ENCODE assay signal across 23 cellular contexts in the genomic region with DNA sequence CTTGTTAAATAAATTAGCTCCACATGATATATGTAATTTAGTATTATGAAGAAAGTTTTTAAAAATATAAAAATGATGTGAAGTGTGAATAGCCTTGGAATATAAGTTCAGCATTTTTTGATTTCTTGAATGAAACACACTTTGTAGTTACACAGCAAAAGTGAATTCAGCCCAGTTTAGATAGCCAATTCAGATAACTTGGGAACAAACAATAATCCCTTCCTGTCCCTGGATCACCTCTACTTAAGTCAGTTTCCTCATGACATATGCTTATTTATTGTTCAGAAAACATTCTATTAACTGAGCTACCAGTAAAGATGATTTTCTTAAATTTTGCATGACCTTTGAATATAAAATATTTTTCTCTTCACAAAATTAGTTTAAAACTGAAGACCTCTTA.
A peak's percentile ranks its signal among the peaks of the same experiment; 100 is the strongest.
DNase-seq lines count a peak whose midpoint lies in the region; FAIRE-seq and TF ChIP-seq lines count a peak whose summit lies in the region.
"Had no signal": no experiment of that assay in that cellular context is flagged by ENCODE, and none has a peak within 500 bp of the region (broad histone marks: within the 10 kb centered on the region; RNA-seq: fewer than 3 reads in every experiment).

No MANE protein-coding gene starts in this region.

- DNase-seq in T47D (ENCODE audit: low read depth in 1 of 2, low spot score in 1 of 2) = peak; percentile 35 to 84
- DNase-seq in MCF 10A (ENCODE audit: unreplicated experiment) = no peak
- DNase-seq in NCI-H2227 (lab: John Stamatoyannopoulos, UW; ENCODE audit: unreplicated experiment) = no peak
- DNase-seq in activated CD4-positive, alpha-beta memory T cell treated with anti-CD3 and anti-CD28 coated beads for 36 hours = no peak
- DNase-seq in NCI-H2029 (lab: John Stamatoyannopoulos, UW) = no peak
- DNase-seq: CD4-positive, alpha-beta T cell; CD8-positive, alpha-beta memory T cell; DMS 273 treated with DMSO at 0.1 percent for 48 hours; DMS79; EL; GDM1; GOT3; HFFc6 had no signal

- no peaks in the 10 kb centered on the region for H3K27me3 Mint-ChIP-seq in MCF 10A (ENCODE audit: insufficient read depth, unreplicated experiment)
- no peaks in the 10 kb centered on the region for H3K27me3 Mint-ChIP-seq in activated CD4-positive, alpha-beta memory T cell treated with anti-CD3 and anti-CD28 coated beads for 36 hours
- H3K27me3 Mint-ChIP-seq: B cell; CD4-positive, alpha-beta T cell; CD8-positive, alpha-beta memory T cell had no signal

- intact Hi-C loops in MCF 10A (cut with micrococcal nuclease) = no loop called here
- intact Hi-C loops in activated CD4-positive, alpha-beta memory T cell treated with anti-CD3 and anti-CD28 coated beads for 36 hours (cut with micrococcal nuclease) = no loop called here

- BruUV-seq in MCF 10A (replicated peaks; lab: Mats Ljungman, UMichigan) = no TSS peak

- no peaks in the 10 kb centered on the region for H3K9me3 Mint-ChIP-seq in MCF 10A (ENCODE audit: unreplicated experiment)
- H3K9me3 Mint-ChIP-seq in activated CD4-positive, alpha-beta memory T cell treated with anti-CD3 and anti-CD28 coated beads for 36 hours = no peaks in the 10 kb centered on the region
- H3K9me3 Mint-ChIP-seq: CD14-positive monocyte; CD4-positive, alpha-beta T cell; HFFc6 had no signal

- in situ Hi-C loops in T47D (cut with HindIII; ENCODE audit: low pct_unique_long_range_greater_than_20kb, low sequenced_read_pairs) = no loop called here

- H3K4me3 Mint-ChIP-seq in MCF 10A (ENCODE audit: unreplicated experiment) = no peak overlapping the region
- no peak overlapping the region for H3K4me3 Mint-ChIP-seq in activated CD4-positive, alpha-beta memory T cell treated with anti-CD3 and anti-CD28 coated beads for 36 hours
- H3K4me3 Mint-ChIP-seq: B cell; CD14-positive monocyte; CD4-positive, alpha-beta T cell; CD8-positive, alpha-beta memory T cell; HFFc6 had no signal

- POLR2A ChIA-PET in MCF 10A (lab: Yijun Ruan, JAX) = no interaction called here
- POLR2A ChIA-PET in activated CD4-positive, alpha-beta memory T cell treated with anti-CD3 and anti-CD28 coated beads for 36 hours (lab: Charles Lee) = no interaction called here

- no peaks in the 10 kb centered on the region for H3K36me3 Mint-ChIP-seq in MCF 10A (ENCODE audit: insufficient read depth, unreplicated experiment)
- H3K36me3 Mint-ChIP-seq in activated CD4-positive, alpha-beta memory T cell treated with anti-CD3 and anti-CD28 coated beads for 36 hours = no peaks in the 10 kb centered on the region
- H3K36me3 Mint-ChIP-seq: CD14-positive monocyte; CD8-positive, alpha-beta memory T cell had no signal

- no peaks in the 10 kb centered on the region for H3K4me1 Mint-ChIP-seq in MCF 10A (ENCODE audit: insufficient read depth, unreplicated experiment)
- H3K4me1 Mint-ChIP-seq in activated CD4-positive, alpha-beta memory T cell treated with anti-CD3 and anti-CD28 coated beads for 36 hours (ENCODE audit: low read depth) = no peaks in the 10 kb centered on the region
- H3K4me1 Mint-ChIP-seq: B cell; CD14-positive monocyte; CD8-positive, alpha-beta memory T cell had no signal

- H3K27ac Mint-ChIP-seq in MCF 10A (ENCODE audit: low read depth, unreplicated experiment) = no peak overlapping the region
- H3K27ac Mint-ChIP-seq in activated CD4-positive, alpha-beta memory T cell treated with anti-CD3 and anti-CD28 coated beads for 36 hours = no peak overlapping the region
- H3K27ac Mint-ChIP-seq: B cell; CD14-positive monocyte; CD4-positive, alpha-beta T cell; CD8-positive, alpha-beta memory T cell; HFFc6 had no signal

- H3K27ac ChIP-seq in VCaP = peak overlapping the region; percentile 85
- H3K27ac ChIP-seq: 22Rv1, BLaER1 had no signal

- CTCF ChIA-PET in MCF 10A (lab: Yijun Ruan, JAX) = interaction anchor here (0.6 kb wide), 1 partner anchor 12 kb away, joined by 4 read pairs; no protein-coding TSS in a partner anchor
- CTCF ChIA-PET in activated CD4-positive, alpha-beta memory T cell treated with anti-CD3 and anti-CD28 coated beads for 36 hours (lab: Charles Lee) = interaction anchor here (0.6 kb wide), 1 partner anchor 9 kb away, joined by 3 read pairs; no protein-coding TSS in a partner anchor

- TF ChIP-seq CTCF in MCF 10A (IDR thresholded peaks at IDR 0.05; ENCODE audit: unreplicated experiment) (no peak), VCaP (conservative IDR thresholded peaks at IDR 0.05) (no peak)

- FAIRE-seq in endometrium (lab: Jason Lieb, UNC) = peak; percentile 74
- FAIRE-seq: D721Med, GM12891, GM18507, H54 had no signal

Comparison
In these comparisons a context has a peak if more than half of its experiments do, and no peak if none do; other contexts are left out.
1. DNase-seq: peak in T47D (2 of 2); none in MCF 10A (single experiment), NCI-H2227 (single experiment), activated CD4-positive, alpha-beta memory T cell treated with anti-CD3 and anti-CD28 coated beads for 36 hours (single experiment) and NCI-H2029 (single experiment).